ENCODE assay signal across 31 cellular contexts in genomic region chr16:1265090-1265630, GRCh38. TPM values are rescaled to one million over a fixed set of nuclear protein-coding genes. Genes with fewer than 3 reads are reported as not detected.
"Had no signal": no experiment of that assay in that cellular context is flagged by ENCODE, and none has a peak within 500 bp of the region (broad histone marks: within the 10 kb centered on the region; RNA-seq: fewer than 3 reads in every experiment).

No MANE protein-coding gene starts in this region.

- H3K4me3 ChIP-seq: left ventricle myocardium inferior, lung, ovary, psoas muscle, right lobe of liver, smooth muscle cell, tibial nerve, upper lobe of left lung, vagina had no signal

- H3K4me2 ChIP-seq: smooth muscle cell had no signal

- H3K27me3 ChIP-seq: ovary, vagina had no signal

- ATAC-seq: left colon; psoas muscle; right lobe of liver; stimulated activated memory B cell treated with anti-CD40 and anti-IgM and Interleukin-4, amounts not matched to agents 10 μg/mL and 1 μg/mL and 100 μg/mL, for 72 hours; stimulated activated naive CD8-positive, alpha-beta T cell treated with anti-CD3 and anti-CD28 coated beads, Interleukin-15, amount 100 ng/mL, for 72 hours had no signal

- H3K9me3 ChIP-seq: left ventricle myocardium inferior, ovary, psoas muscle, right lobe of liver, tibial nerve, upper lobe of left lung, vagina had no signal

- H3K4me1 ChIP-seq: left ventricle myocardium inferior, psoas muscle, right lobe of liver, tibial nerve, upper lobe of left lung, vagina had no signal

- DNase-seq: head of caudate nucleus; hypothalamus; immature natural killer cell; islet precursor cell; kidney glomerular epithelial cell; left colon; left ventricle myocardium inferior; mesendoderm; naive B cell; ovary; psoas muscle; right lobe of liver; stimulated activated CD4-positive, alpha-beta T cell treated with anti-CD3 and anti-CD28 coated beads, Interleukin-1b, Interleukin-23, amount 100 ng/mL, for 48 hours; stimulated activated CD4-positive, alpha-beta T cell treated with anti-CD3 and anti-CD28 coated beads, Interleukin-2, amount 100 ng/mL, for 48 hours; stimulated activated CD4-positive, alpha-beta T cell treated with anti-CD3 and anti-CD28 coated beads, Interleukin-4, amount 100 ng/mL, for 4 hours; stimulated activated CD8-positive, alpha-beta memory T cell treated with anti-CD3 and anti-CD28 coated beads, Interleukin-4, amount 100 ng/mL, for 48 hours; stimulated activated naive CD4-positive, alpha-beta T cell treated with Interleukin-2 at 50 U/mL for 16 hours; stimulated activated naive CD8-positive, alpha-beta T cell treated with anti-CD3 and anti-CD28 coated beads, Interleukin-15, amount 100 ng/mL, for 72 hours; substantia nigra had no signal

- H3K36me3 ChIP-seq: left ventricle myocardium inferior, ovary, right lobe of liver, tibial nerve, upper lobe of left lung, vagina had no signal

- H3K27ac ChIP-seq: left ventricle myocardium inferior, ovary, psoas muscle, right lobe of liver, tibial nerve, upper lobe of left lung, vagina had no signal

RNA-seq across cellular contexts. Expression of gene TPSD1, which starts 9.3 kb away (rescaled TPM):
- total RNA-seq: left ventricle myocardium inferior, mesothelial cell of epicardium, mononuclear cell, neural crest cell, right lobe of liver, skeletal muscle tissue, smooth muscle cell, temporal lobe had no signal
- polyA plus RNA-seq: immature natural killer cell, smooth muscle cell had no signal

RNA-seq across cellular contexts. Expression of gene TPSAB1, which starts 24.7 kb away (rescaled TPM):
- total RNA-seq: mesothelial cell of epicardium, mononuclear cell, neural crest cell, smooth muscle cell, temporal lobe had no signal
- polyA plus RNA-seq: immature natural killer cell, smooth muscle cell had no signal

RNA-seq across cellular contexts. Expression of gene TPSB2, which starts 35.2 kb away (rescaled TPM):
- total RNA-seq: mesothelial cell of epicardium, mononuclear cell, neural crest cell, skeletal muscle tissue, smooth muscle cell, temporal lobe had no signal
- polyA plus RNA-seq: immature natural killer cell, smooth muscle cell had no signal

RNA-seq across cellular contexts. Expression of gene TPSG1, which starts 40.1 kb away (rescaled TPM):
- total RNA-seq: left ventricle myocardium inferior, mesothelial cell of epicardium, mononuclear cell, neural crest cell, psoas muscle, skeletal muscle tissue, smooth muscle cell, temporal lobe, urinary bladder, vagina had no signal
- polyA plus RNA-seq: immature natural killer cell, smooth muscle cell had no signal
